Comparison of ENCODE assay signal across 11 cellular contexts in genomic region chr14:106491851-106492250, GRCh38.
DNase-seq lines count a peak whose midpoint lies in the region; ATAC-seq and TF ChIP-seq lines count a peak whose summit lies in the region.
"Had no signal": no experiment of that assay in that cellular context is flagged by ENCODE, and none has a peak within 500 bp of the region (broad histone marks: within the 10 kb centered on the region; RNA-seq: fewer than 3 reads in every experiment).

No MANE protein-coding gene starts in this region.

- no peaks in the 10 kb centered on the region for H3K36me3 ChIP-seq in HCT116 (ENCODE audit: control insufficient read depth in 1 of 2, insufficient read depth in 2 of 2, low read length in 2 of 2)
- no peaks in the 10 kb centered on the region for H3K36me3 ChIP-seq in SU-DHL-6 (ENCODE audit: low read length)
- H3K36me3 ChIP-seq: breast epithelium had no signal

- no peaks in the 10 kb centered on the region for H3F3A ChIP-seq in SU-DHL-6 (ENCODE audit: insufficient read depth)

- POLR2A ChIA-PET in activated CD4-positive, alpha-beta memory T cell treated with anti-CD3 and anti-CD28 coated beads for 36 hours (lab: Charles Lee): no interaction called here
- POLR2A ChIA-PET in activated CD4-positive, alpha-beta memory T cell treated with anti-CD3 and anti-CD28 coated beads, Interleukin-2, amount 10 ng/mL, durations not matched to agents 7 days and 5 days (lab: Charles Lee): no interaction called here
- POLR2A ChIA-PET in HCT116 (lab: Charles Lee): no interaction called here

- peak; percentile 50 for DNase-seq in activated CD4-positive, alpha-beta memory T cell treated with anti-CD3 and anti-CD28 coated beads for 36 hours
- no peak for DNase-seq in activated CD4-positive, alpha-beta memory T cell treated with anti-CD3 and anti-CD28 coated beads, Interleukin-2, amount 10 ng/mL, durations not matched to agents 7 days and 5 days
- DNase-seq in HCT116 (ENCODE audit: low read depth, low spot score) (no peak), nephron progenitor cell (peak; percentile 2), left cardiac atrium (no peak), caudate nucleus (lab: John Stamatoyannopoulos, UW) (no peak), ureter (ENCODE audit: low spot score) (no peak)
- DNase-seq: NCI-H2081 had no signal

- no peak overlapping the region for H2AFZ ChIP-seq in HCT116 (ENCODE audit: low read depth, low read length, poor library complexity, severe bottlenecking)
- H2AFZ ChIP-seq in SU-DHL-6 (ENCODE audit: low read depth, low read length, severe bottlenecking): no peak overlapping the region

- no peaks in the 10 kb centered on the region for H3K27me3 Mint-ChIP-seq in activated CD4-positive, alpha-beta memory T cell treated with anti-CD3 and anti-CD28 coated beads for 36 hours
- H3K27me3 Mint-ChIP-seq in activated CD4-positive, alpha-beta memory T cell treated with anti-CD3 and anti-CD28 coated beads, Interleukin-2, amount 10 ng/mL, durations not matched to agents 7 days and 5 days: peaks cover 2% of the 10 kb centered on the region
- no peaks in the 10 kb centered on the region for H3K27me3 Mint-ChIP-seq in nephron progenitor cell (ENCODE audit: low read depth, poor library complexity)

- H3K9me3 ChIP-seq in HCT116 (ENCODE audit: control insufficient read depth in 1 of 2, insufficient read depth in 1 of 2, low read depth in 1 of 2, low read length in 2 of 2): peaks cover 0 to 9% of the 10 kb centered on the region in 2 experiments; a peak in 2 of 4 replicates
- H3K9me3 ChIP-seq in SU-DHL-6 (ENCODE audit: insufficient read depth, low read length): no peaks in the 10 kb centered on the region

- H3K9me2 ChIP-seq in HCT116 (ENCODE audit: insufficient read depth) (no peaks in the 10 kb centered on the region), SU-DHL-6 (replicated peaks; ENCODE audit: insufficient read depth, low read length) (no peaks in the 10 kb centered on the region)

- H3K4me3 ChIP-seq in HCT116 (replicated peaks in 1 of 2; ENCODE audit: low read depth in 1 of 2, low read length in 2 of 2) (no peak overlapping the region), SU-DHL-6 (ENCODE audit: insufficient read depth, low read length, poor library complexity, severe bottlenecking) (no peak overlapping the region)
- H3K4me3 ChIP-seq: breast epithelium had no signal

- H3K4me1 ChIP-seq in HCT116 (ENCODE audit: control insufficient read depth in 1 of 2, insufficient read depth in 2 of 2, low read length in 2 of 2): no peaks in the 10 kb centered on the region
- H3K4me1 ChIP-seq: breast epithelium had no signal

- RAD21 ChIA-PET in HCT116 (lab: Charles Lee; ENCODE audit: low non-redundant PET in 1 of 2, low total read pairs in 2 of 2, uncharacterized antibody in 2 of 2, unreplicated experiment in 2 of 2): no interaction called here

- no peak overlapping the region for H3K4me3 Mint-ChIP-seq in activated CD4-positive, alpha-beta memory T cell treated with anti-CD3 and anti-CD28 coated beads for 36 hours
- no peak overlapping the region for H3K4me3 Mint-ChIP-seq in activated CD4-positive, alpha-beta memory T cell treated with anti-CD3 and anti-CD28 coated beads, Interleukin-2, amount 10 ng/mL, durations not matched to agents 7 days and 5 days
- H3K4me3 Mint-ChIP-seq in nephron progenitor cell: no peak overlapping the region
- H3K4me3 Mint-ChIP-seq: CD8-positive, alpha-beta memory T cell had no signal

- H3K27ac ChIP-seq in HCT116 (ENCODE audit: low read depth, low read length) (no peak overlapping the region), SU-DHL-6 (ENCODE audit: low read depth, low read length) (no peak overlapping the region), caudate nucleus (ENCODE audit: low read depth, low read length) (no peak overlapping the region)
- H3K27ac ChIP-seq: breast epithelium had no signal

- BruUV-seq in HCT116 (replicated peaks; lab: Mats Ljungman, UMichigan): no TSS peak

- H3K9me3 Mint-ChIP-seq in activated CD4-positive, alpha-beta memory T cell treated with anti-CD3 and anti-CD28 coated beads for 36 hours: no peaks in the 10 kb centered on the region
- no peaks in the 10 kb centered on the region for H3K9me3 Mint-ChIP-seq in activated CD4-positive, alpha-beta memory T cell treated with anti-CD3 and anti-CD28 coated beads, Interleukin-2, amount 10 ng/mL, durations not matched to agents 7 days and 5 days
- peaks cover 90% of the 10 kb centered on the region for H3K9me3 Mint-ChIP-seq in nephron progenitor cell

- CTCF ChIA-PET in activated CD4-positive, alpha-beta memory T cell treated with anti-CD3 and anti-CD28 coated beads for 36 hours (lab: Charles Lee): interaction anchor here (0.9 to 8.5 kb wide), 12 partner anchors 10 to 114 kb away, joined by 3 to 59 read pairs (median 7); no protein-coding TSS in a partner anchor
- CTCF ChIA-PET in activated CD4-positive, alpha-beta memory T cell treated with anti-CD3 and anti-CD28 coated beads, Interleukin-2, amount 10 ng/mL, durations not matched to agents 7 days and 5 days (lab: Charles Lee): interaction anchor here (1.2 to 2.6 kb wide), 7 partner anchors 9 to 75 kb away, joined by 4 to 16 read pairs (median 5); no protein-coding TSS in a partner anchor
- CTCF ChIA-PET in HCT116 (lab: Charles Lee): no interaction called here

- H3K27ac Mint-ChIP-seq in activated CD4-positive, alpha-beta memory T cell treated with anti-CD3 and anti-CD28 coated beads for 36 hours: no peak overlapping the region
- no peak overlapping the region for H3K27ac Mint-ChIP-seq in activated CD4-positive, alpha-beta memory T cell treated with anti-CD3 and anti-CD28 coated beads, Interleukin-2, amount 10 ng/mL, durations not matched to agents 7 days and 5 days
- no peak overlapping the region for H3K27ac Mint-ChIP-seq in nephron progenitor cell

- H4K20me1 ChIP-seq in HCT116 (ENCODE audit: insufficient read depth) (no peaks in the 10 kb centered on the region), SU-DHL-6 (ENCODE audit: low read depth, low read length) (no peaks in the 10 kb centered on the region)

- no peaks in the 10 kb centered on the region for H3K36me3 Mint-ChIP-seq in activated CD4-positive, alpha-beta memory T cell treated with anti-CD3 and anti-CD28 coated beads for 36 hours
- H3K36me3 Mint-ChIP-seq in activated CD4-positive, alpha-beta memory T cell treated with anti-CD3 and anti-CD28 coated beads, Interleukin-2, amount 10 ng/mL, durations not matched to agents 7 days and 5 days (ENCODE audit: low read depth): no peaks in the 10 kb centered on the region
- no peaks in the 10 kb centered on the region for H3K36me3 Mint-ChIP-seq in nephron progenitor cell (ENCODE audit: low read depth)

- TF ChIP-seq CTCF in HCT116 (IDR thresholded peaks at IDR 0.05 in 2 of 3, conservative IDR thresholded peaks at IDR 0.05 in 1 of 3; ENCODE audit: borderline replicate concordance in 1 of 3, insufficient read depth in 1 of 3, low read depth in 2 of 3, low read length in 2 of 3) (peak in 2 of 3 experiments; percentile 39 to 50; a peak in 4 of 6 replicates), SU-DHL-6 (IDR thresholded peaks at IDR 0.05; ENCODE audit: insufficient read depth, low read length, poor library complexity, severe bottlenecking) (peak; percentile 43), nephron progenitor cell (IDR thresholded peaks at IDR 0.05) (no peak)

- TF ChIP-seq RAD21 in HCT116 (IDR thresholded peaks at IDR 0.05; ENCODE audit: low read depth): no peak

- TF ChIP-seq POLR2A in HCT116 (IDR thresholded peaks at IDR 0.05; ENCODE audit: borderline replicate concordance, extremely low read depth, insufficient read depth, insufficient read length): no peak

- H3K79me2 ChIP-seq in HCT116 (ENCODE audit: insufficient read depth, low read length) (no peaks in the 10 kb centered on the region), SU-DHL-6 (ENCODE audit: insufficient read depth, low read length) (no peaks in the 10 kb centered on the region)

- intact Hi-C loops in activated CD4-positive, alpha-beta memory T cell treated with anti-CD3 and anti-CD28 coated beads for 36 hours (cut with micrococcal nuclease): no loop called here
- intact Hi-C loops in HCT116 (cut with micrococcal nuclease) (no loop called here), left cardiac atrium (cut with DNase I) (no loop called here)

- H3K9ac ChIP-seq in HCT116 (ENCODE audit: low read length) (no peak overlapping the region), SU-DHL-6 (ENCODE audit: low read length) (no peak overlapping the region)

- H3K4me2 ChIP-seq in HCT116 (ENCODE audit: low read length) (no peak overlapping the region), SU-DHL-6 (ENCODE audit: low read depth, low read length, poor library complexity, severe bottlenecking) (no peak overlapping the region)

- H3K27me3 ChIP-seq in HCT116 (ENCODE audit: insufficient read depth, low read length) (no peaks in the 10 kb centered on the region), SU-DHL-6 (ENCODE audit: low read length) (no peaks in the 10 kb centered on the region)

- H3K4me1 Mint-ChIP-seq in activated CD4-positive, alpha-beta memory T cell treated with anti-CD3 and anti-CD28 coated beads for 36 hours (ENCODE audit: low read depth): peaks cover 21% of the 10 kb centered on the region
- peaks cover 38% of the 10 kb centered on the region for H3K4me1 Mint-ChIP-seq in activated CD4-positive, alpha-beta memory T cell treated with anti-CD3 and anti-CD28 coated beads, Interleukin-2, amount 10 ng/mL, durations not matched to agents 7 days and 5 days
- no peaks in the 10 kb centered on the region for H3K4me1 Mint-ChIP-seq in nephron progenitor cell

- no peak for ATAC-seq in HCT116
- no peak for ATAC-seq in left cardiac atrium

TF ChIP-seq in HCT116, 20 proteins besides CTCF, POLR2A, EP300 and RAD21 (continues in another document):
- TF ChIP-seq TCF7L2 (IDR thresholded peaks at IDR 0.05; ENCODE audit: borderline replicate concordance, extremely low read depth, insufficient read depth, insufficient read length): no peak
- TF ChIP-seq EGR1 (IDR thresholded peaks at IDR 0.05; ENCODE audit: low read depth): no peak
- no peak for TF ChIP-seq CEBPB (IDR thresholded peaks at IDR 0.05; ENCODE audit: low read depth)
- no peak for TF ChIP-seq SP1 (IDR thresholded peaks at IDR 0.05; ENCODE audit: low read depth)
- no peak for TF ChIP-seq MAX (IDR thresholded peaks at IDR 0.05)
- TF ChIP-seq POLR2AphosphoS5 (IDR thresholded peaks at IDR 0.05; ENCODE audit: low read depth, low read length): no peak
- TF ChIP-seq ELF1 (IDR thresholded peaks at IDR 0.05; ENCODE audit: borderline replicate concordance, low read depth): no peak
- TF ChIP-seq JUND (IDR thresholded peaks at IDR 0.05): no peak
- TF ChIP-seq ZNF274 (IDR thresholded peaks at IDR 0.05; ENCODE audit: low read depth, low read length): no peak
- TF ChIP-seq ATF3 (IDR thresholded peaks at IDR 0.05): no peak
- TF ChIP-seq ZFX (IDR thresholded peaks at IDR 0.05): no peak
- no peak for TF ChIP-seq FOSL1 (IDR thresholded peaks at IDR 0.05; ENCODE audit: low read depth)

Comparison
In these comparisons a context has a peak if more than half of its experiments do, and no peak if none do; other contexts are left out.
1. DNase-seq: peak in activated CD4-positive, alpha-beta memory T cell treated with anti-CD3 and anti-CD28 coated beads for 36 hours (single experiment) and nephron progenitor cell (single experiment); none in activated CD4-positive, alpha-beta memory T cell treated with anti-CD3 and anti-CD28 coated beads, Interleukin-2, amount 10 ng/mL, durations not matched to agents 7 days and 5 days (single experiment), HCT116 (single experiment), left cardiac atrium (single experiment), caudate nucleus (0 of 61) and ureter (single experiment).